ENCODE assay signal across 12 cellular contexts in genomic region chr19:7497292-7497691, GRCh38. TPM values are rescaled to one million over a fixed set of nuclear protein-coding genes. Genes with fewer than 3 reads are reported as not detected.
DNase-seq lines count a peak whose midpoint lies in the region; ATAC-seq and TF ChIP-seq lines count a peak whose summit lies in the region.
"Had no signal": no experiment of that assay in that cellular context is flagged by ENCODE, and none has a peak within 500 bp of the region (broad histone marks: within the 10 kb centered on the region; RNA-seq: fewer than 3 reads in every experiment).

No MANE protein-coding gene starts in this region.

- no peak for DNase-seq in activated CD4-positive, alpha-beta T cell treated with anti-CD3 and anti-CD28 coated beads for 36 hours
- no peak for DNase-seq in activated CD4-positive, alpha-beta T cell treated with anti-CD3 and anti-CD28 coated beads, Interleukin-2, amount 10 ng/mL, durations not matched to agents 7 days and 5 days
- no peak for DNase-seq in PC-3
- DNase-seq in epithelial cell of esophagus (ENCODE audit: low read depth), result no peak
- no peak for DNase-seq in stimulated activated naive B cell treated with anti-CD40 and anti-IgM and Interleukin-4, amounts not matched to agents 10 μg/mL and 1 μg/mL and 100 μg/mL, for 72 hours
- DNase-seq in sigmoid colon, result no peak
- no peak for DNase-seq in CD4-positive, alpha-beta T cell
- no peak for DNase-seq in effector memory CD4-positive, alpha-beta T cell
- DNase-seq: psoas muscle had no signal

- TF ChIP-seq POLR2A in sigmoid colon (IDR thresholded peaks at IDR 0.05), result no peak

- peaks cover 25% of the 10 kb centered on the region for H3K27me3 Mint-ChIP-seq in activated CD4-positive, alpha-beta T cell treated with anti-CD3 and anti-CD28 coated beads for 36 hours
- peaks cover 30% of the 10 kb centered on the region for H3K27me3 Mint-ChIP-seq in activated CD4-positive, alpha-beta T cell treated with anti-CD3 and anti-CD28 coated beads, Interleukin-2, amount 10 ng/mL, durations not matched to agents 7 days and 5 days
- H3K27me3 Mint-ChIP-seq in stimulated activated naive B cell treated with anti-CD40 and anti-IgM and Interleukin-4, amounts not matched to agents 10 μg/mL and 1 μg/mL and 100 μg/mL, for 72 hours, result peaks cover 52 to 64% of the 10 kb centered on the region in 2 donors
- peaks cover 47% of the 10 kb centered on the region for H3K27me3 Mint-ChIP-seq in CD4-positive, alpha-beta T cell

- peaks cover 7% of the 10 kb centered on the region for H3K4me1 Mint-ChIP-seq in activated CD4-positive, alpha-beta T cell treated with anti-CD3 and anti-CD28 coated beads for 36 hours
- peaks cover 11% of the 10 kb centered on the region for H3K4me1 Mint-ChIP-seq in activated CD4-positive, alpha-beta T cell treated with anti-CD3 and anti-CD28 coated beads, Interleukin-2, amount 10 ng/mL, durations not matched to agents 7 days and 5 days
- H3K4me1 Mint-ChIP-seq in stimulated activated naive B cell treated with anti-CD40 and anti-IgM and Interleukin-4, amounts not matched to agents 10 μg/mL and 1 μg/mL and 100 μg/mL, for 72 hours, result peaks cover 5 to 8% of the 10 kb centered on the region in 2 donors
- H3K4me1 Mint-ChIP-seq in CD4-positive, alpha-beta T cell (ENCODE audit: low read depth), result no peaks in the 10 kb centered on the region

- no peaks in the 10 kb centered on the region for H4K20me1 ChIP-seq in PC-3 (ENCODE audit: low read length)

- no TSS peak for BruUV-seq in PC-3 (replicated peaks; lab: Mats Ljungman, UMichigan)

- H3K36me3 ChIP-seq in PC-3 (ENCODE audit: low read depth, low read length) (no peaks in the 10 kb centered on the region), sigmoid colon (no peaks in the 10 kb centered on the region)
- no peaks in the 10 kb centered on the region for H3K36me3 ChIP-seq in effector memory CD4-positive, alpha-beta T cell (ENCODE audit: control insufficient read depth, insufficient read depth, low read length)

- no peaks in the 10 kb centered on the region for H3K36me3 Mint-ChIP-seq in activated CD4-positive, alpha-beta T cell treated with anti-CD3 and anti-CD28 coated beads for 36 hours (ENCODE audit: low read depth)
- H3K36me3 Mint-ChIP-seq in activated CD4-positive, alpha-beta T cell treated with anti-CD3 and anti-CD28 coated beads, Interleukin-2, amount 10 ng/mL, durations not matched to agents 7 days and 5 days (ENCODE audit: low read depth), result no peaks in the 10 kb centered on the region
- peaks cover 0 to 2% of the 10 kb centered on the region in 2 donors for H3K36me3 Mint-ChIP-seq in stimulated activated naive B cell treated with anti-CD40 and anti-IgM and Interleukin-4, amounts not matched to agents 10 μg/mL and 1 μg/mL and 100 μg/mL, for 72 hours
- H3K36me3 Mint-ChIP-seq in CD4-positive, alpha-beta T cell (ENCODE audit: low read depth), result no peaks in the 10 kb centered on the region

- H3K4me3 Mint-ChIP-seq in activated CD4-positive, alpha-beta T cell treated with anti-CD3 and anti-CD28 coated beads for 36 hours, result no peak overlapping the region
- no peak overlapping the region for H3K4me3 Mint-ChIP-seq in activated CD4-positive, alpha-beta T cell treated with anti-CD3 and anti-CD28 coated beads, Interleukin-2, amount 10 ng/mL, durations not matched to agents 7 days and 5 days
- no peak overlapping the region for H3K4me3 Mint-ChIP-seq in stimulated activated naive B cell treated with anti-CD40 and anti-IgM and Interleukin-4, amounts not matched to agents 10 μg/mL and 1 μg/mL and 100 μg/mL, for 72 hours
- no peak overlapping the region for H3K4me3 Mint-ChIP-seq in CD4-positive, alpha-beta T cell
- H3K4me3 Mint-ChIP-seq: stimulated activated naive CD8-positive, alpha-beta T cell treated with anti-CD3 and anti-CD28 coated beads, Interleukin-15, Interleukin-2, amounts not matched to agents 100 ng/mL and 50 ng/mL, for 24 hours had no signal

- H3K9me3 ChIP-seq in PC-3 (ENCODE audit: low read length), result no peaks in the 10 kb centered on the region
- no peaks in the 10 kb centered on the region for H3K9me3 ChIP-seq in sigmoid colon
- H3K9me3 ChIP-seq in CD4-positive, alpha-beta T cell (ENCODE audit: control insufficient read depth, low read length), result no peaks in the 10 kb centered on the region
- H3K9me3 ChIP-seq in effector memory CD4-positive, alpha-beta T cell (ENCODE audit: control insufficient read depth, low read length), result no peaks in the 10 kb centered on the region
- H3K9me3 ChIP-seq: Caco-2, psoas muscle had no signal

- TF ChIP-seq CTCF in PC-3 (conservative IDR thresholded peaks at IDR 0.05; ENCODE audit: low read depth, low read length) (peak; percentile 47), epithelial cell of esophagus (IDR thresholded peaks at IDR 0.05; ENCODE audit: insufficient read depth, low read depth, low read length, missing control alignments) (peak; percentile 45), sigmoid colon (IDR thresholded peaks at IDR 0.05) (peak in 1 of 4 experiments; percentile 34)
- TF ChIP-seq CTCF in CD4-positive, alpha-beta T cell (IDR thresholded peaks at IDR 0.05), result no peak

- H3K27me3 ChIP-seq in PC-3 (ENCODE audit: low read length), result no peaks in the 10 kb centered on the region
- H3K27me3 ChIP-seq in sigmoid colon, result peaks cover 3 to 24% (median 22%) of the 10 kb centered on the region in 3 donors
- peaks cover 11% of the 10 kb centered on the region for H3K27me3 ChIP-seq in CD4-positive, alpha-beta T cell (ENCODE audit: control insufficient read depth, insufficient read depth, low read length)
- H3K27me3 ChIP-seq in effector memory CD4-positive, alpha-beta T cell (replicated peaks; ENCODE audit: control insufficient read depth, insufficient read depth, low read length, poor library complexity, severe bottlenecking), result peaks cover 6% of the 10 kb centered on the region

- H3K27ac Mint-ChIP-seq in activated CD4-positive, alpha-beta T cell treated with anti-CD3 and anti-CD28 coated beads for 36 hours, result no peak overlapping the region
- H3K27ac Mint-ChIP-seq in activated CD4-positive, alpha-beta T cell treated with anti-CD3 and anti-CD28 coated beads, Interleukin-2, amount 10 ng/mL, durations not matched to agents 7 days and 5 days, result no peak overlapping the region
- no peak overlapping the region for H3K27ac Mint-ChIP-seq in stimulated activated naive B cell treated with anti-CD40 and anti-IgM and Interleukin-4, amounts not matched to agents 10 μg/mL and 1 μg/mL and 100 μg/mL, for 72 hours
- H3K27ac Mint-ChIP-seq in CD4-positive, alpha-beta T cell, result no peak overlapping the region
- H3K27ac Mint-ChIP-seq: stimulated activated naive CD8-positive, alpha-beta T cell treated with anti-CD3 and anti-CD28 coated beads, Interleukin-15, Interleukin-2, amounts not matched to agents 100 ng/mL and 50 ng/mL, for 24 hours had no signal

- no peak overlapping the region for H3K9ac ChIP-seq in PC-3 (ENCODE audit: low read length)

- H2AFZ ChIP-seq in PC-3 (ENCODE audit: low read length), result no peak overlapping the region

- 53 to 55% methylated on average over 7 of the region's 7 CpGs for WGBS in sigmoid colon, 2 donors

- no peaks in the 10 kb centered on the region for H3K9me3 Mint-ChIP-seq in activated CD4-positive, alpha-beta T cell treated with anti-CD3 and anti-CD28 coated beads for 36 hours (ENCODE audit: low read depth)
- no peaks in the 10 kb centered on the region for H3K9me3 Mint-ChIP-seq in activated CD4-positive, alpha-beta T cell treated with anti-CD3 and anti-CD28 coated beads, Interleukin-2, amount 10 ng/mL, durations not matched to agents 7 days and 5 days
- no peaks in the 10 kb centered on the region for H3K9me3 Mint-ChIP-seq in stimulated activated naive B cell treated with anti-CD40 and anti-IgM and Interleukin-4, amounts not matched to agents 10 μg/mL and 1 μg/mL and 100 μg/mL, for 72 hours
- no peaks in the 10 kb centered on the region for H3K9me3 Mint-ChIP-seq in CD4-positive, alpha-beta T cell
- H3K9me3 Mint-ChIP-seq: stimulated activated naive CD8-positive, alpha-beta T cell treated with anti-CD3 and anti-CD28 coated beads, Interleukin-15, Interleukin-2, amounts not matched to agents 100 ng/mL and 50 ng/mL, for 24 hours had no signal

- TF ChIP-seq EP300 in sigmoid colon (IDR thresholded peaks at IDR 0.05), result no peak

- peaks cover 7% of the 10 kb centered on the region; the same call in 1 of the 2 replicates for H3K4me1 ChIP-seq in PC-3 (ENCODE audit: insufficient read depth, low read length)
- peaks cover 0 to 26% (median 16%) of the 10 kb centered on the region in 4 donors for H3K4me1 ChIP-seq in sigmoid colon
- H3K4me1 ChIP-seq in effector memory CD4-positive, alpha-beta T cell (ENCODE audit: control insufficient read depth, insufficient read depth, low read length, poor library complexity, severe bottlenecking), result peaks cover 6% of the 10 kb centered on the region
- H3K4me1 ChIP-seq: Caco-2 had no signal

- peak; percentile 41 for ATAC-seq in activated CD4-positive, alpha-beta T cell treated with anti-CD3 and anti-CD28 coated beads for 36 hours
- peak; percentile 61 for ATAC-seq in PC-3
- ATAC-seq in stimulated activated naive B cell treated with anti-CD40 and anti-IgM and Interleukin-4, amounts not matched to agents 10 μg/mL and 1 μg/mL and 100 μg/mL, for 72 hours (replicated peaks), result peak; percentile 48 to 67
- ATAC-seq in CD4-positive, alpha-beta T cell (ENCODE audit: poor library complexity), result no peak
- ATAC-seq: psoas muscle had no signal

- intact Hi-C loops in activated CD4-positive, alpha-beta T cell treated with anti-CD3 and anti-CD28 coated beads for 36 hours (cut with DNase I, micrococcal nuclease), result no loop called here
- intact Hi-C loops in PC-3 (cut with micrococcal nuclease), result no loop called here
- intact Hi-C loops in sigmoid colon (cut with DNase I), result no loop called here
- intact Hi-C loops in CD4-positive, alpha-beta T cell (cut with DNase I, micrococcal nuclease), result no loop called here

- H3K79me2 ChIP-seq in PC-3 (ENCODE audit: low read length), result no peaks in the 10 kb centered on the region

- CTCF ChIA-PET in activated CD4-positive, alpha-beta T cell treated with anti-CD3 and anti-CD28 coated beads for 36 hours (lab: Charles Lee), result interaction anchor here (0.6 to 1.2 kb wide), 5 partner anchors 25 to 156 kb away, joined by 3 to 5 read pairs (median 3); partner anchors contain the start of gene MCOLN1
- CTCF ChIA-PET in activated CD4-positive, alpha-beta T cell treated with anti-CD3 and anti-CD28 coated beads, Interleukin-2, amount 10 ng/mL, durations not matched to agents 7 days and 5 days (lab: Charles Lee), result interaction anchor here (0.6 to 2.0 kb wide), 7 partner anchors 9 to 843 kb away, joined by 3 to 8 read pairs (median 4); partner anchors contain the start of gene MCOLN1
- CTCF ChIA-PET in PC-3 (lab: Charles Lee), result interaction anchor here (0.5 kb wide), 1 partner anchor 99 kb away, joined by 3 read pairs; no protein-coding TSS in a partner anchor
- CTCF ChIA-PET in CD4-positive, alpha-beta T cell (lab: Charles Lee), result interaction anchor here (0.6 kb wide), 1 partner anchor 1350 kb away, joined by 3 read pairs; no protein-coding TSS in a partner anchor

- POLR2A ChIA-PET in activated CD4-positive, alpha-beta T cell treated with anti-CD3 and anti-CD28 coated beads for 36 hours (lab: Charles Lee), result no interaction called here
- POLR2A ChIA-PET in activated CD4-positive, alpha-beta T cell treated with anti-CD3 and anti-CD28 coated beads, Interleukin-2, amount 10 ng/mL, durations not matched to agents 7 days and 5 days (lab: Charles Lee), result no interaction called here
- POLR2A ChIA-PET in PC-3 (lab: Charles Lee; ENCODE audit: unreplicated experiment), result interaction anchor here (0.5 kb wide), 1 partner anchor 121 kb away, joined by 4 read pairs; no protein-coding TSS in a partner anchor
- POLR2A ChIA-PET in CD4-positive, alpha-beta T cell (lab: Charles Lee), result no interaction called here

- H3F3A ChIP-seq in PC-3 (ENCODE audit: low read length, unreplicated experiment), result no peaks in the 10 kb centered on the region

- H3K9me2 ChIP-seq in PC-3 (replicated peaks; ENCODE audit: low read length), result no peaks in the 10 kb centered on the region

- H3K4me3 ChIP-seq in PC-3 (ENCODE audit: low read length) (no peak overlapping the region), epithelial cell of esophagus (ENCODE audit: low read length) (no peak overlapping the region), sigmoid colon (no peak overlapping the region)
- H3K4me3 ChIP-seq in effector memory CD4-positive, alpha-beta T cell (ENCODE audit: insufficient read depth, low read depth, low read length, poor library complexity, severe bottlenecking), result no peak overlapping the region
- H3K4me3 ChIP-seq: psoas muscle had no signal

- H3K4me2 ChIP-seq in PC-3 (ENCODE audit: low read length), result no peak overlapping the region

- H3K27ac ChIP-seq in PC-3 (ENCODE audit: low read length) (no peak overlapping the region), sigmoid colon (no peak overlapping the region)
- H3K27ac ChIP-seq in CD4-positive, alpha-beta T cell (ENCODE audit: low read depth, low read length), result no peak overlapping the region
- H3K27ac ChIP-seq in effector memory CD4-positive, alpha-beta T cell (ENCODE audit: insufficient read depth, low read length, poor library complexity, severe bottlenecking), result no peak overlapping the region
- H3K27ac ChIP-seq: epithelial cell of prostate, psoas muscle had no signal

RNA-seq across cellular contexts. Expression of gene PEX11G, which starts 8.5 kb away (rescaled TPM):
- total RNA-seq in activated CD4-positive, alpha-beta T cell treated with anti-CD3 and anti-CD28 coated beads for 36 hours, result 1 to 10 TPM in 1 of 2 experiments, under 1 TPM in 1; 0.51 to 1.1 TPM
- under 1 TPM; 0.46 to 0.67 TPM for total RNA-seq in activated CD4-positive, alpha-beta T cell treated with anti-CD3 and anti-CD28 coated beads, Interleukin-2, amount 10 ng/mL, durations not matched to agents 7 days and 5 days
- total RNA-seq in PC-3 (2014; rRNA removed), result 6.6 and 8.6 TPM in 2 replicates
- 1 to 10 TPM in 3 of 4 donors, not detected in 1; 2.3 to 4.8 (median 3.6) TPM for total RNA-seq in sigmoid colon
- 10 to 100 TPM in 1 of 3 donors, 1 to 10 TPM in 2; 5.4 to 12.3 (median 6.6) TPM for polyA plus RNA-seq in sigmoid colon
- not detected for total RNA-seq in CD4-positive, alpha-beta T cell

RNA-seq across cellular contexts. Expression of gene ZNF358, which starts 18.6 kb away (rescaled TPM):
- 1 to 10 TPM; 5.1 to 8.5 TPM for total RNA-seq in activated CD4-positive, alpha-beta T cell treated with anti-CD3 and anti-CD28 coated beads for 36 hours
- total RNA-seq in activated CD4-positive, alpha-beta T cell treated with anti-CD3 and anti-CD28 coated beads, Interleukin-2, amount 10 ng/mL, durations not matched to agents 7 days and 5 days, result 1 to 10 TPM; 6.5 to 6.7 TPM
- total RNA-seq in PC-3 (2014; rRNA removed) (41.6 and 53.4 TPM in 2 replicates), sigmoid colon (100 to 1,000 TPM in 1 of 4 donors, 10 to 100 TPM in 3; 64.5 to 120 (median 69.6) TPM)
- polyA plus RNA-seq in sigmoid colon, result 10 to 100 TPM; 29.3 to 52.9 (median 31.9) TPM
- total RNA-seq in CD4-positive, alpha-beta T cell, result 1 to 10 TPM; 5.1 to 5.2 TPM

RNA-seq across cellular contexts. Expression of gene MCOLN1, which starts 25.1 kb away (rescaled TPM):
- total RNA-seq in activated CD4-positive, alpha-beta T cell treated with anti-CD3 and anti-CD28 coated beads for 36 hours, result 1 to 10 TPM; 6.7 to 7.7 TPM
- 10 to 100 TPM; 13.2 to 14.8 TPM for total RNA-seq in activated CD4-positive, alpha-beta T cell treated with anti-CD3 and anti-CD28 coated beads, Interleukin-2, amount 10 ng/mL, durations not matched to agents 7 days and 5 days
- total RNA-seq in PC-3 (2014; rRNA removed), result 10.2 and 22.9 TPM in 2 replicates
- total RNA-seq in sigmoid colon, result 10 to 100 TPM; 15.5 to 21.3 (median 17.1) TPM
- polyA plus RNA-seq in sigmoid colon, result 10 to 100 TPM; 16.0 to 23.7 (median 16.8) TPM
- 1 to 10 TPM; 7.9 to 8.8 TPM for total RNA-seq in CD4-positive, alpha-beta T cell

RNA-seq across cellular contexts. Expression of gene PNPLA6, which starts 38.2 kb away (rescaled TPM):
- total RNA-seq in activated CD4-positive, alpha-beta T cell treated with anti-CD3 and anti-CD28 coated beads for 36 hours, result 100 to 1,000 TPM in 1 of 2 experiments, 10 to 100 TPM in 1; 82.2 to 108 TPM
- total RNA-seq in activated CD4-positive, alpha-beta T cell treated with anti-CD3 and anti-CD28 coated beads, Interleukin-2, amount 10 ng/mL, durations not matched to agents 7 days and 5 days, result 100 to 1,000 TPM; 117 to 126 TPM
- total RNA-seq in PC-3 (2014; rRNA removed), result 217 and 291 TPM in 2 replicates
- total RNA-seq in sigmoid colon, result 10 to 100 TPM; 35.2 to 77.0 (median 44.1) TPM
- 10 to 100 TPM; 13.6 to 76.3 (median 15.0) TPM for polyA plus RNA-seq in sigmoid colon
- 10 to 100 TPM; 62.0 to 70.9 TPM for total RNA-seq in CD4-positive, alpha-beta T cell
